ENCODE assay signal across 8 cellular contexts in genomic region chr10:89278034-89278535, GRCh38. TPM values are rescaled to one million over a fixed set of nuclear protein-coding genes. Genes with fewer than 3 reads are reported as not detected.
DNase-seq lines count a peak whose midpoint lies in the region; ATAC-seq, FAIRE-seq and TF ChIP-seq lines count a peak whose summit lies in the region.

No MANE protein-coding gene starts in this region.

- no peaks in the 10 kb centered on the region for H3K79me2 ChIP-seq in HepG2 (ENCODE audit: insufficient read depth, low read length)

- H3K9me3 ChIP-seq in HepG2 (ENCODE audit: low read length) (no peaks in the 10 kb centered on the region), tibial artery (no peaks in the 10 kb centered on the region)

- TF ChIP-seq POLR2A in HepG2 (IDR thresholded peaks at IDR 0.05; ENCODE audit: insufficient read depth in 1 of 2, low read depth in 2 of 2, low read length in 2 of 2), result no peak

- H3K27me3 ChIP-seq in HepG2 (ENCODE audit: control insufficient read depth in 1 of 2, insufficient read depth in 2 of 2, low read length in 2 of 2) (no peaks in the 10 kb centered on the region; a peak in 1 of 5 replicates), tibial artery (no peaks in the 10 kb centered on the region)

- H4K20me1 ChIP-seq in HepG2 (ENCODE audit: insufficient read depth, low read length), result no peaks in the 10 kb centered on the region

- H3K27ac ChIP-seq in HepG2 (ENCODE audit: extremely low read length, insufficient read depth, low read length) (peak overlapping the region; percentile 2), tibial artery (peak overlapping the region; percentile 81 to 86)

- no peak overlapping the region; the same call in 1 of the 2 replicates for H3K9ac ChIP-seq in HepG2 (ENCODE audit: insufficient read depth, low read depth, low read length)

- BruUV-seq in HepG2 (replicated peaks; lab: Mats Ljungman, UMichigan), result no TSS peak

- H2AFZ ChIP-seq in HepG2 (ENCODE audit: low read length), result peak overlapping the region; percentile 2

- peak; percentile 96 for DNase-seq in HT1080 (ENCODE audit: low read depth)
- peak; percentile 38 for DNase-seq in cerebellum (ENCODE audit: low spot score)
- peak; percentile 81 for DNase-seq in HepG2 (ENCODE audit: low spot score)
- peak in 1 of 2 donors; percentile 68 for DNase-seq in tibial artery
- DNase-seq in NCI-H1105 (lab: John Stamatoyannopoulos, UW), result no peak

- no peak for TF ChIP-seq RAD21 in HepG2 (CRISPR knock-in tag; IDR thresholded peaks at IDR 0.05)

- in situ Hi-C loops in HepG2 (cut with HindIII; ENCODE audit: extremely low pct_ligation_motif_present, low pct_unique_long_range_greater_than_20kb), result no loop called here

- 5% methylated on average over 1 of the region's 1 CpG for WGBS in HepG2 (ENCODE audit: low lambda C conversion rate)

- ATAC-seq in HepG2 (peak; percentile 98), GM18870 (IDR thresholded peaks at IDR 0.05; ENCODE audit: unreplicated experiment) (no peak), HG03571 (IDR thresholded peaks at IDR 0.05; ENCODE audit: unreplicated experiment) (no peak), HG03378 (IDR thresholded peaks at IDR 0.05; ENCODE audit: unreplicated experiment) (no peak)

- FAIRE-seq in HepG2 (lab: Jason Lieb, UNC), result peak; percentile 60

- intact Hi-C loops in HepG2 (cut with micrococcal nuclease; ENCODE audit: unreplicated experiment), result no loop called here
- intact Hi-C loops in tibial artery (cut with DNase I; ENCODE audit: low total_unique reads), result no loop called here

- H3K36me3 ChIP-seq in HepG2 (replicated peaks in 1 of 2; ENCODE audit: control insufficient read depth in 1 of 2, insufficient read depth in 2 of 2, low read length in 2 of 2) (no peaks in the 10 kb centered on the region), tibial artery (no peaks in the 10 kb centered on the region)

- CTCF ChIA-PET in HepG2 (lab: Yijun Ruan, JAX; ENCODE audit: low intra/inter-chr PET ratio, low total read pairs), result no interaction called here

- TF ChIP-seq EP300 in HepG2 (IDR thresholded peaks at IDR 0.05; ENCODE audit: low read depth in 2 of 2, low read length in 2 of 2) (peak in 1 of 2 experiments; percentile 53; a peak in 1 of 4 replicates), HepG2 (CRISPR knock-in tag; IDR thresholded peaks at IDR 0.05; ENCODE audit: borderline replicate concordance) (no peak)

- TF ChIP-seq CTCF in HepG2 (CRISPR knock-in tag; IDR thresholded peaks at IDR 0.05) (no peak), tibial artery (IDR thresholded peaks at IDR 0.05) (no peak)

- H3K4me1 ChIP-seq in HepG2 (ENCODE audit: insufficient read depth, low read length) (peaks cover 24% of the 10 kb centered on the region), tibial artery (peaks cover 0 to 68% (median 46%) of the 10 kb centered on the region in 4 donors)

- POLR2A ChIA-PET in HepG2 (lab: Yijun Ruan, JAX), result interaction anchor here (0.6 to 1.3 kb wide), 2 partner anchors 8 to 122 kb away, joined by 3 to 6 read pairs; no protein-coding TSS in a partner anchor

- no peak overlapping the region; the same call in 1 of the 2 replicates for H3K4me2 ChIP-seq in HepG2 (ENCODE audit: low read depth, low read length)

- H3K4me3 ChIP-seq in HepG2 (replicated peaks in 1 of 3; ENCODE audit: insufficient read depth in 1 of 3, low read depth in 2 of 3, low read length in 3 of 3), result no peak overlapping the region
- H3K4me3 ChIP-seq in tibial artery, result no peak overlapping the region

RNA-seq across cellular contexts. Expression of gene IFIT2, which starts 23.8 kb away (rescaled TPM):
- total RNA-seq in HT1080 (2014; rRNA removed; shearing (Covaris generic)), result 0.53 and 0.92 TPM in 2 replicates
- 0.67 and 1.0 TPM in 2 replicates for polyA plus RNA-seq in HT1080 (2015; cell fraction: cytosol; rRNA removed)
- polyA plus RNA-seq in HT1080 (2015; cell fraction: nucleus; rRNA removed), result 1.8 and 3.0 TPM in 2 replicates
- total RNA-seq in cerebellum (3.4 TPM), HepG2 (2016; rRNA removed; fragmentation: Illumina TruSeq; extraction: Trizol) (0.15 and 0.27 TPM in 2 replicates)
- 0.10 TPM in 1 of 2 replicates, not detected in the other for total RNA-seq in HepG2 (2016; cell fraction: cytosol; rRNA removed; fragmentation: Illumina TruSeq; extraction: Trizol; ENCODE audit: low read depth)
- 0.22 and 0.31 TPM in 2 replicates for total RNA-seq in HepG2 (2016; cell fraction: insoluble cytoplasmic fraction; rRNA removed; fragmentation: Illumina TruSeq; extraction: Trizol)
- total RNA-seq in HepG2 (2016; cell fraction: membrane; rRNA removed; fragmentation: Illumina TruSeq; extraction: Trizol), result 0.07 and 0.12 TPM in 2 replicates
- total RNA-seq in HepG2 (2016; cell fraction: nucleus; rRNA removed; fragmentation: Illumina TruSeq; extraction: Trizol), result not detected in 2 replicates
- 0.04 and 0.07 TPM in 2 replicates for polyA plus RNA-seq in HepG2 (2011; rRNA removed)
- polyA plus RNA-seq in HepG2 (2011; cell fraction: cytosol; rRNA removed), result 0.04 TPM in 2 replicates
- 0.03 TPM in 1 of 2 replicates, not detected in the other for polyA plus RNA-seq in HepG2 (2011; cell fraction: nucleus; rRNA removed)
- 0.08 and 0.11 TPM in 2 replicates for polyA plus RNA-seq in HepG2 (2012)
- 0.06 TPM in 1 of 2 replicates, not detected in the other for polyA plus RNA-seq in HepG2 (2016; cell fraction: cytosol; fragmentation: Illumina TruSeq; extraction: Trizol; ENCODE audit: low read depth)
- polyA plus RNA-seq in HepG2 (2016; cell fraction: insoluble cytoplasmic fraction; fragmentation: Illumina TruSeq; extraction: Trizol; ENCODE audit: low read depth), result 0.12 and 0.26 TPM in 2 replicates
- 0.07 TPM in 1 of 2 replicates, not detected in the other for polyA plus RNA-seq in HepG2 (2016; cell fraction: membrane; fragmentation: Illumina TruSeq; extraction: Trizol; ENCODE audit: low read depth)
- 0.40 TPM in 1 of 2 replicates, not detected in the other for polyA plus RNA-seq in HepG2 (2016; cell fraction: nucleus; fragmentation: Illumina TruSeq; extraction: Trizol; ENCODE audit: insufficient read depth, low read depth)
- polyA minus RNA-seq in HepG2 (2011; rRNA and poly(A)+ RNA removed; ENCODE audit: low replicate concordance), result 1.7 TPM in 1 of 2 replicates, not detected in the other
- polyA minus RNA-seq in HepG2 (2011; cell fraction: cytosol; rRNA and poly(A)+ RNA removed), result not detected in 2 replicates
- polyA minus RNA-seq in HepG2 (2011; cell fraction: nucleus; rRNA and poly(A)+ RNA removed), result 0.12 TPM in 1 of 2 replicates, not detected in the other

RNA-seq across cellular contexts. Expression of gene LIPA, which starts 26.5 kb away (rescaled TPM):
- total RNA-seq in HT1080 (2014; rRNA removed; shearing (Covaris generic)), result 17.4 and 18.7 TPM in 2 replicates
- 29.7 and 33.8 TPM in 2 replicates for polyA plus RNA-seq in HT1080 (2015; cell fraction: cytosol; rRNA removed)
- polyA plus RNA-seq in HT1080 (2015; cell fraction: nucleus; rRNA removed), result 50.9 and 57.1 TPM in 2 replicates
- 36.4 TPM for total RNA-seq in cerebellum
- total RNA-seq in HepG2 (2016; rRNA removed; fragmentation: Illumina TruSeq; extraction: Trizol), result 50.6 and 79.5 TPM in 2 replicates
- 4.6 and 4.8 TPM in 2 replicates for total RNA-seq in HepG2 (2016; cell fraction: cytosol; rRNA removed; fragmentation: Illumina TruSeq; extraction: Trizol; ENCODE audit: low read depth)
- 45.8 and 77.8 TPM in 2 replicates for total RNA-seq in HepG2 (2016; cell fraction: insoluble cytoplasmic fraction; rRNA removed; fragmentation: Illumina TruSeq; extraction: Trizol)
- total RNA-seq in HepG2 (2016; cell fraction: membrane; rRNA removed; fragmentation: Illumina TruSeq; extraction: Trizol), result 11.4 and 13.6 TPM in 2 replicates
- total RNA-seq in HepG2 (2016; cell fraction: nucleus; rRNA removed; fragmentation: Illumina TruSeq; extraction: Trizol), result 73.4 and 80.5 TPM in 2 replicates
- 54.4 and 57.1 TPM in 2 replicates for polyA plus RNA-seq in HepG2 (2011; rRNA removed)
- polyA plus RNA-seq in HepG2 (2011; cell fraction: cytosol; rRNA removed), result 23.8 and 47.9 TPM in 2 replicates
- 12.1 and 19.6 TPM in 2 replicates for polyA plus RNA-seq in HepG2 (2011; cell fraction: nucleus; rRNA removed)
- polyA plus RNA-seq in HepG2 (2012), result 72.3 and 79.2 TPM in 2 replicates
- 4.5 and 4.7 TPM in 2 replicates for polyA plus RNA-seq in HepG2 (2016; cell fraction: cytosol; fragmentation: Illumina TruSeq; extraction: Trizol; ENCODE audit: low read depth)
- 45.3 and 48.4 TPM in 2 replicates for polyA plus RNA-seq in HepG2 (2016; cell fraction: insoluble cytoplasmic fraction; fragmentation: Illumina TruSeq; extraction: Trizol; ENCODE audit: low read depth)
- polyA plus RNA-seq in HepG2 (2016; cell fraction: membrane; fragmentation: Illumina TruSeq; extraction: Trizol; ENCODE audit: low read depth), result 11.4 and 12.2 TPM in 2 replicates
- 94.6 and 98.9 TPM in 2 replicates for polyA plus RNA-seq in HepG2 (2016; cell fraction: nucleus; fragmentation: Illumina TruSeq; extraction: Trizol; ENCODE audit: insufficient read depth, low read depth)
- polyA minus RNA-seq in HepG2 (2011; rRNA and poly(A)+ RNA removed; ENCODE audit: low replicate concordance), result 22.5 and 44.0 TPM in 2 replicates
- 36.2 and 57.3 TPM in 2 replicates for polyA minus RNA-seq in HepG2 (2011; cell fraction: cytosol; rRNA and poly(A)+ RNA removed)
- 17.6 and 32.0 TPM in 2 replicates for polyA minus RNA-seq in HepG2 (2011; cell fraction: nucleus; rRNA and poly(A)+ RNA removed)

RNA-seq across cellular contexts. Expression of gene IFIT3, which starts 49.7 kb away (rescaled TPM):
- 5.4 and 5.9 TPM in 2 replicates for total RNA-seq in HT1080 (2014; rRNA removed; shearing (Covaris generic))
- 3.9 and 4.4 TPM in 2 replicates for polyA plus RNA-seq in HT1080 (2015; cell fraction: cytosol; rRNA removed)
- 6.9 and 7.3 TPM in 2 replicates for polyA plus RNA-seq in HT1080 (2015; cell fraction: nucleus; rRNA removed)
- total RNA-seq in cerebellum (2.4 TPM), HepG2 (2016; rRNA removed; fragmentation: Illumina TruSeq; extraction: Trizol) (3.1 and 4.3 TPM in 2 replicates)
- 0.71 TPM in 2 replicates for total RNA-seq in HepG2 (2016; cell fraction: cytosol; rRNA removed; fragmentation: Illumina TruSeq; extraction: Trizol; ENCODE audit: low read depth)
- total RNA-seq in HepG2 (2016; cell fraction: insoluble cytoplasmic fraction; rRNA removed; fragmentation: Illumina TruSeq; extraction: Trizol), result 3.0 and 4.6 TPM in 2 replicates
- 1.6 and 1.7 TPM in 2 replicates for total RNA-seq in HepG2 (2016; cell fraction: membrane; rRNA removed; fragmentation: Illumina TruSeq; extraction: Trizol)
- 1.6 TPM in 2 replicates for total RNA-seq in HepG2 (2016; cell fraction: nucleus; rRNA removed; fragmentation: Illumina TruSeq; extraction: Trizol)
- 0.48 and 0.56 TPM in 2 replicates for polyA plus RNA-seq in HepG2 (2011; rRNA removed)
- 0.40 and 0.67 TPM in 2 replicates for polyA plus RNA-seq in HepG2 (2011; cell fraction: cytosol; rRNA removed)
- 0.07 and 0.08 TPM in 2 replicates for polyA plus RNA-seq in HepG2 (2011; cell fraction: nucleus; rRNA removed)
- 1.1 and 1.5 TPM in 2 replicates for polyA plus RNA-seq in HepG2 (2012)
- polyA plus RNA-seq in HepG2 (2016; cell fraction: cytosol; fragmentation: Illumina TruSeq; extraction: Trizol; ENCODE audit: low read depth), result 0.34 and 0.44 TPM in 2 replicates
- polyA plus RNA-seq in HepG2 (2016; cell fraction: insoluble cytoplasmic fraction; fragmentation: Illumina TruSeq; extraction: Trizol; ENCODE audit: low read depth), result 2.9 and 3.4 TPM in 2 replicates
- polyA plus RNA-seq in HepG2 (2016; cell fraction: membrane; fragmentation: Illumina TruSeq; extraction: Trizol; ENCODE audit: low read depth), result 0.82 and 0.90 TPM in 2 replicates
- polyA plus RNA-seq in HepG2 (2016; cell fraction: nucleus; fragmentation: Illumina TruSeq; extraction: Trizol; ENCODE audit: insufficient read depth, low read depth), result 1.1 and 1.6 TPM in 2 replicates
- polyA minus RNA-seq in HepG2 (2011; rRNA and poly(A)+ RNA removed; ENCODE audit: low replicate concordance), result 0.16 and 2.1 TPM in 2 replicates
- 0.88 and 0.99 TPM in 2 replicates for polyA minus RNA-seq in HepG2 (2011; cell fraction: cytosol; rRNA and poly(A)+ RNA removed)
- polyA minus RNA-seq in HepG2 (2011; cell fraction: nucleus; rRNA and poly(A)+ RNA removed), result 0.26 and 0.99 TPM in 2 replicates
